ENCODE assay signal across 10 cellular contexts in genomic region chr19:19464339-19465098, GRCh38.
DNase-seq lines count a peak whose midpoint lies in the region; ATAC-seq lines count a peak whose summit lies in the region.
"Had no signal": no experiment of that assay in that cellular context is flagged by ENCODE, and none has a peak within 500 bp of the region (broad histone marks: within the 10 kb centered on the region; RNA-seq: fewer than 3 reads in every experiment).

No MANE protein-coding gene starts in this region.

- peak overlapping the region; percentile 62 for H3K27ac Mint-ChIP-seq in T-helper 2 cell treated with Interferon-gamma antibody and Interleukin-4, amounts not matched to agents 5 μg/mL and 100 μg/mL, for 36 hours
- H3K27ac Mint-ChIP-seq in central memory CD8-positive, alpha-beta T cell (ENCODE audit: low read depth) = peak overlapping the region; percentile 84

- H3K4me1 Mint-ChIP-seq in T-helper 2 cell treated with Interferon-gamma antibody and Interleukin-4, amounts not matched to agents 5 μg/mL and 100 μg/mL, for 36 hours (ENCODE audit: low read depth) = peaks cover 31% of the 10 kb centered on the region
- peaks cover 73% of the 10 kb centered on the region for H3K4me1 Mint-ChIP-seq in central memory CD8-positive, alpha-beta T cell

- peaks cover 3 to 13% of the 10 kb centered on the region in 2 donors for H3K9me3 ChIP-seq in stomach smooth muscle (ENCODE audit: control insufficient read depth in 2 of 2, low read length in 2 of 2)

- peaks cover 53% of the 10 kb centered on the region for H3K4me1 ChIP-seq in stomach smooth muscle (ENCODE audit: control insufficient read depth, insufficient read depth, low read length)

- H3K36me3 ChIP-seq in stomach smooth muscle (ENCODE audit: control insufficient read depth in 2 of 2, insufficient read depth in 2 of 2, low read length in 2 of 2) = peaks cover 11 to 17% of the 10 kb centered on the region in 2 donors

- peak overlapping the region; percentile 84 for H3K27ac ChIP-seq in stomach smooth muscle (ENCODE audit: low read length)

- ATAC-seq in central memory CD8-positive, alpha-beta T cell (replicated peaks; ENCODE audit: extremely low read depth, poor library complexity, severe bottlenecking) = no peak
- ATAC-seq in GM21367 (IDR thresholded peaks at IDR 0.05; ENCODE audit: unreplicated experiment) = no peak

- H3K27me3 ChIP-seq in stomach smooth muscle (ENCODE audit: control insufficient read depth in 1 of 2, insufficient read depth in 2 of 2, low read length in 2 of 2) = no peaks in the 10 kb centered on the region
- H3K27me3 ChIP-seq: BE2C had no signal

- H3K4me3 ChIP-seq in stomach smooth muscle (ENCODE audit: low read length in 2 of 2) = peak overlapping the region; percentile 15 to 59

- H3K36me3 Mint-ChIP-seq in T-helper 2 cell treated with Interferon-gamma antibody and Interleukin-4, amounts not matched to agents 5 μg/mL and 100 μg/mL, for 36 hours (ENCODE audit: low read depth) = peaks cover 56% of the 10 kb centered on the region
- peaks cover 51% of the 10 kb centered on the region for H3K36me3 Mint-ChIP-seq in central memory CD8-positive, alpha-beta T cell (ENCODE audit: insufficient read depth)

- no peaks in the 10 kb centered on the region for H3K27me3 Mint-ChIP-seq in T-helper 2 cell treated with Interferon-gamma antibody and Interleukin-4, amounts not matched to agents 5 μg/mL and 100 μg/mL, for 36 hours (ENCODE audit: low read depth)
- H3K27me3 Mint-ChIP-seq in central memory CD8-positive, alpha-beta T cell = no peaks in the 10 kb centered on the region
- H3K27me3 Mint-ChIP-seq: activated B cell treated with CpG ODN at 0.5 μM for 24 hours had no signal

- peaks cover 33% of the 10 kb centered on the region for H3K9me3 Mint-ChIP-seq in T-helper 2 cell treated with Interferon-gamma antibody and Interleukin-4, amounts not matched to agents 5 μg/mL and 100 μg/mL, for 36 hours
- peaks cover 8% of the 10 kb centered on the region for H3K9me3 Mint-ChIP-seq in central memory CD8-positive, alpha-beta T cell

- H3K9ac ChIP-seq in stomach smooth muscle (ENCODE audit: low read length in 2 of 2) = peak overlapping the region in 1 of 2 donors; percentile 21

- H3K4me3 Mint-ChIP-seq in T-helper 2 cell treated with Interferon-gamma antibody and Interleukin-4, amounts not matched to agents 5 μg/mL and 100 μg/mL, for 36 hours = no peak overlapping the region
- peak overlapping the region; percentile 20 for H3K4me3 Mint-ChIP-seq in central memory CD8-positive, alpha-beta T cell
- H3K4me3 Mint-ChIP-seq: activated B cell treated with CpG ODN at 0.5 μM for 24 hours had no signal

- no peak for DNase-seq in T-helper 2 cell treated with Interferon-gamma antibody and Interleukin-4, amounts not matched to agents 5 μg/mL and 100 μg/mL, for 36 hours (ENCODE audit: low spot score)
- DNase-seq in T-helper 2 cell (no peak), kidney tubule cell (ENCODE audit: low spot score) (peak; percentile 79), hippocampal formation (lab: John Stamatoyannopoulos, UW) (no peak)
- no peak for DNase-seq in central memory CD8-positive, alpha-beta T cell (ENCODE audit: low spot score in 2 of 2)
- DNase-seq in activated effector memory CD4-positive, alpha-beta T cell treated with Interleukin-2 at 50 U/mL for 16 hours = no peak
- DNase-seq: activated B cell treated with CpG ODN at 0.5 μM for 24 hours, BE2C had no signal
